In the genomic region with DNA sequence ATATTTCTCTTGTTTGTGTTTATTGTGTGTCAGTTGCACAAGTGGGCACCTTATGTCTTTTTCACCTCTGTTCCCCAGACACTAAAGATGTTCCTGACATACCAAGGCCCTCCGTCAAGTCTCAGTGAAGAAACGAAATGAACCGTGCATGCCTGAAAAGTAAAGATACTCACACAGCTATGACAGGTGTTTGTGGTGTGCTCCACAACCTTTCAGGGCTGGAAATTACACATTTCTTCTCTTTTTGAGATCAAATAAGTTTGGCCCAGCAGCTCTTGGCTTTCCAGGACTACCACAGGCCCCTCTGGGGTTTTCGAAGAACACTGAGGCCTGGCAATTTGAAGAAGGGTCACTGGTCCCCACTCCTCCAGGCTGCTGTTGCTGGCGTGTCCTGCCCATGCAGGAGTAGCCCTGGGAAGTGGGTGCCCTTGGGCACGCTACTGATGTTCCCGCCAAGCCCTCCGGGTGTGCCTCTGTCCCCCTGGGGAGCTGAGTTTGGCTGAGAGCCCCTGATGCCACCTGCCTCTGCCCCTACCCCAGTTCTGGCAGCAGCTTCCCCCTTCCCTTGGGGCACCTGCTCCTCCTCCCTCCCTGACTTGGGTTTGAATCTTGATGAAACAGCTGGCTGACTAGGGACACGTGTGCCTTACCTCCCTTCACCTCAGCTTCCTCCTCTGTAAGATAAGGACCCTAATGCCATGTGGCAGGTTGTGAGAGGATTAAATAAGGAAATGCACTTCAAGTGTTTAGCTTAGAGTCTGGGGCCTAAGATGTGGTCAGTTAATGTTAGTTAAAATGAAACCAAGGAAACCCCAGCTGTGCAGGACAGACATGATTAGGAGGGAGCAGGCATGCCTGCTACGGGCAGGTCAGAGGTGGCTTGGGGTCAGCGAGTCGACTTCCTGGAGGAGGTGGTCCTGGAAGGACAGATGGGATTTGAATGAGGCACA, we compare ENCODE assay signal across 8 cellular contexts. TPM values are rescaled to one million over a fixed set of nuclear protein-coding genes. Genes with fewer than 3 reads are reported as not detected.
A peak's percentile ranks its signal among the peaks of the same experiment; 100 is the strongest.
DNase-seq lines count a peak whose midpoint lies in the region; ATAC-seq and TF ChIP-seq lines count a peak whose summit lies in the region.

No MANE protein-coding gene starts in this region.

- H3K4me3 ChIP-seq in tibial artery, result no peak overlapping the region

- H3K27ac ChIP-seq in tibial artery, result no peak overlapping the region

- H3K36me3 ChIP-seq in tibial artery, result no peaks in the 10 kb centered on the region

- ATAC-seq in GM19397 (IDR thresholded peaks at IDR 0.05; ENCODE audit: unreplicated experiment), result peak; percentile 64

- intact Hi-C loops in tibial artery (cut with DNase I; ENCODE audit: low total_unique reads), result no loop called here

- peaks cover 0 to 24% of the 10 kb centered on the region in 2 donors for H3K27me3 ChIP-seq in tibial artery

- H3K4me1 ChIP-seq in tibial artery, result peaks cover 0 to 12% (median 2%) of the 10 kb centered on the region in 4 donors

- H3K9me3 ChIP-seq in tibial artery, result no peaks in the 10 kb centered on the region

- TF ChIP-seq CTCF in tibial artery (IDR thresholded peaks at IDR 0.05), result no peak

- peak; percentile 13 to 22 for DNase-seq in AML-193 (lab: John Stamatoyannopoulos, UW)
- peak; percentile 12 for DNase-seq in HT1080 (ENCODE audit: low read depth)
- DNase-seq in dermis blood vessel endothelial cell, result peak; percentile 5
- no peak for DNase-seq in stimulated activated naive CD4-positive, alpha-beta T cell (lab: John Stamatoyannopoulos, UW)
- DNase-seq in D341Med (ENCODE audit: low spot score), result no peak
- DNase-seq in tibial artery, result no peak
- no peak for DNase-seq in LoVo (ENCODE audit: low spot score)

RNA-seq across cellular contexts. Expression of gene GADD45G, which starts 49.1 kb away (rescaled TPM):
- not detected in 2 replicates for total RNA-seq in HT1080 (2014; rRNA removed; shearing (Covaris generic))
- polyA plus RNA-seq in HT1080 (2015; cell fraction: cytosol; rRNA removed), result not detected in 2 replicates
- polyA plus RNA-seq in HT1080 (2015; cell fraction: nucleus; rRNA removed), result not detected in 2 replicates
- total RNA-seq in dermis blood vessel endothelial cell, result not detected in 2 replicates

RNA-seq across cellular contexts. Expression of gene SEMA4D, which starts 57.8 kb away (rescaled TPM):
- 5.0 and 10.5 TPM in 2 replicates for total RNA-seq in HT1080 (2014; rRNA removed; shearing (Covaris generic))
- polyA plus RNA-seq in HT1080 (2015; cell fraction: cytosol; rRNA removed), result 15.3 and 15.7 TPM in 2 replicates
- 23.0 and 25.1 TPM in 2 replicates for polyA plus RNA-seq in HT1080 (2015; cell fraction: nucleus; rRNA removed)
- 2.9 and 8.1 TPM in 2 replicates for total RNA-seq in dermis blood vessel endothelial cell

Comparison
In these comparisons a context has a peak if more than half of its experiments do, and no peak if none do; other contexts are left out.
1. DNase-seq: peak in AML-193 (2 of 2), HT1080 (single experiment) and dermis blood vessel endothelial cell (single experiment); none in stimulated activated naive CD4-positive, alpha-beta T cell (0 of 6), D341Med (single experiment), tibial artery (0 of 2) and LoVo (single experiment).